Comparison of ENCODE assay signal across 1 cellular context in genomic region chr9:93159601-93160418, GRCh38.
TF ChIP-seq lines count a peak whose summit lies in the region.

No MANE protein-coding gene starts in this region.

TF ChIP-seq in HepG2, 621 proteins besides CTCF, POLR2A, EP300 and RAD21 (continued from another document and continues in another):
- TF ChIP-seq, protein P1, sequence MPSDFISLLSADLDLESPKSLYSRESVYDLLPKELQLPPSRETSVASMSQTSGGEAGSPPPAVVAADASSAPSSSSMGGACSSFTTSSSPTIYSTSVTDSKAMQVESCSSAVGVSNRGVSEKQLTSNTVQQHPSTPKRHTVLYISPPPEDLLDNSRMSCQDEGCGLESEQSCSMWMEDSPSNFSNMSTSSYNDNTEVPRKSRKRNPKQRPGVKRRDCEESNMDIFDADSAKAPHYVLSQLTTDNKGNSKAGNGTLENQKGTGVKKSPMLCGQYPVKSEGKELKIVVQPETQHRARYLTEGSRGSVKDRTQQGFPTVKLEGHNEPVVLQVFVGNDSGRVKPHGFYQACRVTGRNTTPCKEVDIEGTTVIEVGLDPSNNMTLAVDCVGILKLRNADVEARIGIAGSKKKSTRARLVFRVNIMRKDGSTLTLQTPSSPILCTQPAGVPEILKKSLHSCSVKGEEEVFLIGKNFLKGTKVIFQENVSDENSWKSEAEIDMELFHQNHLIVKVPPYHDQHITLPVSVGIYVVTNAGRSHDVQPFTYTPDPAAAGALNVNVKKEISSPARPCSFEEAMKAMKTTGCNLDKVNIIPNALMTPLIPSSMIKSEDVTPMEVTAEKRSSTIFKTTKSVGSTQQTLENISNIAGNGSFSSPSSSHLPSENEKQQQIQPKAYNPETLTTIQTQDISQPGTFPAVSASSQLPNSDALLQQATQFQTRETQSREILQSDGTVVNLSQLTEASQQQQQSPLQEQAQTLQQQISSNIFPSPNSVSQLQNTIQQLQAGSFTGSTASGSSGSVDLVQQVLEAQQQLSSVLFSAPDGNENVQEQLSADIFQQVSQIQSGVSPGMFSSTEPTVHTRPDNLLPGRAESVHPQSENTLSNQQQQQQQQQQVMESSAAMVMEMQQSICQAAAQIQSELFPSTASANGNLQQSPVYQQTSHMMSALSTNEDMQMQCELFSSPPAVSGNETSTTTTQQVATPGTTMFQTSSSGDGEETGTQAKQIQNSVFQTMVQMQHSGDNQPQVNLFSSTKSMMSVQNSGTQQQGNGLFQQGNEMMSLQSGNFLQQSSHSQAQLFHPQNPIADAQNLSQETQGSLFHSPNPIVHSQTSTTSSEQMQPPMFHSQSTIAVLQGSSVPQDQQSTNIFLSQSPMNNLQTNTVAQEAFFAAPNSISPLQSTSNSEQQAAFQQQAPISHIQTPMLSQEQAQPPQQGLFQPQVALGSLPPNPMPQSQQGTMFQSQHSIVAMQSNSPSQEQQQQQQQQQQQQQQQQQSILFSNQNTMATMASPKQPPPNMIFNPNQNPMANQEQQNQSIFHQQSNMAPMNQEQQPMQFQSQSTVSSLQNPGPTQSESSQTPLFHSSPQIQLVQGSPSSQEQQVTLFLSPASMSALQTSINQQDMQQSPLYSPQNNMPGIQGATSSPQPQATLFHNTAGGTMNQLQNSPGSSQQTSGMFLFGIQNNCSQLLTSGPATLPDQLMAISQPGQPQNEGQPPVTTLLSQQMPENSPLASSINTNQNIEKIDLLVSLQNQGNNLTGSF (CRISPR knock-in tag; IDR thresholded peaks at IDR 0.05), result no peak
- TF ChIP-seq MTF2 (CRISPR knock-in tag; IDR thresholded peaks at IDR 0.05; ENCODE audit: borderline replicate concordance) (no peak), ZNF101 (CRISPR knock-in tag; IDR thresholded peaks at IDR 0.05; ENCODE audit: borderline replicate concordance, low read depth) (no peak), SNAI1 (CRISPR knock-in tag; IDR thresholded peaks at IDR 0.05; ENCODE audit: borderline replicate concordance) (no peak), ZNF280D (CRISPR knock-in tag; IDR thresholded peaks at IDR 0.05) (no peak), ZNF879 (CRISPR knock-in tag; IDR thresholded peaks at IDR 0.05) (no peak), ZNF720 (CRISPR knock-in tag; IDR thresholded peaks at IDR 0.05) (no peak), ZNF136 (CRISPR knock-in tag; IDR thresholded peaks at IDR 0.05; ENCODE audit: low read depth) (no peak), EEA1 (CRISPR knock-in tag; IDR thresholded peaks at IDR 0.05; ENCODE audit: borderline replicate concordance) (no peak), NR2C2 (CRISPR knock-in tag; IDR thresholded peaks at IDR 0.05; ENCODE audit: borderline replicate concordance) (no peak), ATF2 (CRISPR knock-in tag; IDR thresholded peaks at IDR 0.05) (no peak), PCBP2 (optimal IDR thresholded peaks at IDR 0.05; ENCODE audit: low read depth, low read length, poor library complexity, severe bottlenecking) (no peak), ZNF124 (CRISPR knock-in tag; IDR thresholded peaks at IDR 0.05) (0 out of 2 replicates have a peak, but pooled peaks have one; percentile 43), SMARCE1 (IDR thresholded peaks at IDR 0.05; ENCODE audit: borderline replicate concordance) (no peak), MXI1 (IDR thresholded peaks at IDR 0.05; ENCODE audit: borderline replicate concordance, low read depth, low read length) (peak; percentile 22; the same call in 1 of the 3 replicates), ZNF878 (CRISPR knock-in tag; IDR thresholded peaks at IDR 0.05) (no peak), ZNF619 (CRISPR knock-in tag; IDR thresholded peaks at IDR 0.05) (no peak), PRDM4 (CRISPR knock-in tag; IDR thresholded peaks at IDR 0.05; ENCODE audit: borderline replicate concordance) (no peak), ZNF30 (CRISPR knock-in tag; IDR thresholded peaks at IDR 0.05) (no peak), ZHX2 (IDR thresholded peaks at IDR 0.05; ENCODE audit: low read depth) (no peak), ZHX2 (CRISPR knock-in tag; IDR thresholded peaks at IDR 0.05; ENCODE audit: borderline replicate concordance) (no peak), TBX2 (CRISPR knock-in tag; IDR thresholded peaks at IDR 0.05; ENCODE audit: borderline replicate concordance) (0 out of 2 replicates have a peak, but pooled peaks have one; percentile 48), PAF1 (CRISPR knock-in tag; IDR thresholded peaks at IDR 0.05) (no peak), YEATS4 (CRISPR knock-in tag; IDR thresholded peaks at IDR 0.05; ENCODE audit: borderline replicate concordance) (no peak), ZBTB8A (CRISPR knock-in tag; IDR thresholded peaks at IDR 0.05; ENCODE audit: borderline replicate concordance, low read depth) (no peak), MAX (IDR thresholded peaks at IDR 0.05) (no peak; the same call in 1 of the 2 replicates), DPF2 (CRISPR knock-in tag; IDR thresholded peaks at IDR 0.05; ENCODE audit: borderline replicate concordance, low read depth) (no peak), U2AF1 (optimal IDR thresholded peaks at IDR 0.05; ENCODE audit: low read depth, low read length) (no peak), DNMT1 (CRISPR knock-in tag; IDR thresholded peaks at IDR 0.05) (0 out of 2 replicates have a peak, but pooled peaks have one; percentile 44), ZNF772 (CRISPR knock-in tag; IDR thresholded peaks at IDR 0.05) (no peak), CBX2 (IDR thresholded peaks at IDR 0.05; ENCODE audit: low read depth, low read length) (no peak), CBX2 (CRISPR knock-in tag; IDR thresholded peaks at IDR 0.05; ENCODE audit: low read depth) (no peak), FOXO1 (CRISPR knock-in tag; IDR thresholded peaks at IDR 0.05) (0 out of 2 replicates have a peak, but pooled peaks have one; percentile 59), REXO4 (CRISPR knock-in tag; IDR thresholded peaks at IDR 0.05; ENCODE audit: borderline replicate concordance) (no peak)
- TF ChIP-seq, protein P2, sequence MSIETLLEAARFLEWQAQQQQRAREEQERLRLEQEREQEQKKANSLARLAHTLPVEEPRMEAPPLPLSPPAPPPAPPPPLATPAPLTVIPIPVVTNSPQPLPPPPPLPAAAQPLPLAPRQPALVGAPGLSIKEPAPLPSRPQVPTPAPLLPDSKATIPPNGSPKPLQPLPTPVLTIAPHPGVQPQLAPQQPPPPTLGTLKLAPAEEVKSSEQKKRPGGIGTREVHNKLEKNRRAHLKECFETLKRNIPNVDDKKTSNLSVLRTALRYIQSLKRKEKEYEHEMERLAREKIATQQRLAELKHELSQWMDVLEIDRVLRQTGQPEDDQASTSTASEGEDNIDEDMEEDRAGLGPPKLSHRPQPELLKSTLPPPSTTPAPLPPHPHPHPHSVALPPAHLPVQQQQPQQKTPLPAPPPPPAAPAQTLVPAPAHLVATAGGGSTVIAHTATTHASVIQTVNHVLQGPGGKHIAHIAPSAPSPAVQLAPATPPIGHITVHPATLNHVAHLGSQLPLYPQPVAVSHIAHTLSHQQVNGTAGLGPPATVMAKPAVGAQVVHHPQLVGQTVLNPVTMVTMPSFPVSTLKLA (IDR thresholded peaks at IDR 0.05), result no peak
- TF ChIP-seq, protein P3, sequence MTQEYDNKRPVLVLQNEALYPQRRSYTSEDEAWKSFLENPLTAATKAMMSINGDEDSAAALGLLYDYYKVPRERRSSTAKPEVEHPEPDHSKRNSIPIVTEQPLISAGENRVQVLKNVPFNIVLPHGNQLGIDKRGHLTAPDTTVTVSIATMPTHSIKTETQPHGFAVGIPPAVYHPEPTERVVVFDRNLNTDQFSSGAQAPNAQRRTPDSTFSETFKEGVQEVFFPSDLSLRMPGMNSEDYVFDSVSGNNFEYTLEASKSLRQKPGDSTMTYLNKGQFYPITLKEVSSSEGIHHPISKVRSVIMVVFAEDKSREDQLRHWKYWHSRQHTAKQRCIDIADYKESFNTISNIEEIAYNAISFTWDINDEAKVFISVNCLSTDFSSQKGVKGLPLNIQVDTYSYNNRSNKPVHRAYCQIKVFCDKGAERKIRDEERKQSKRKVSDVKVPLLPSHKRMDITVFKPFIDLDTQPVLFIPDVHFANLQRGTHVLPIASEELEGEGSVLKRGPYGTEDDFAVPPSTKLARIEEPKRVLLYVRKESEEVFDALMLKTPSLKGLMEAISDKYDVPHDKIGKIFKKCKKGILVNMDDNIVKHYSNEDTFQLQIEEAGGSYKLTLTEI (CRISPR knock-in tag; conservative IDR thresholded peaks at IDR 0.05), result no peak
